2 cellular contexts compared by ENCODE assay signal in the genomic region with DNA sequence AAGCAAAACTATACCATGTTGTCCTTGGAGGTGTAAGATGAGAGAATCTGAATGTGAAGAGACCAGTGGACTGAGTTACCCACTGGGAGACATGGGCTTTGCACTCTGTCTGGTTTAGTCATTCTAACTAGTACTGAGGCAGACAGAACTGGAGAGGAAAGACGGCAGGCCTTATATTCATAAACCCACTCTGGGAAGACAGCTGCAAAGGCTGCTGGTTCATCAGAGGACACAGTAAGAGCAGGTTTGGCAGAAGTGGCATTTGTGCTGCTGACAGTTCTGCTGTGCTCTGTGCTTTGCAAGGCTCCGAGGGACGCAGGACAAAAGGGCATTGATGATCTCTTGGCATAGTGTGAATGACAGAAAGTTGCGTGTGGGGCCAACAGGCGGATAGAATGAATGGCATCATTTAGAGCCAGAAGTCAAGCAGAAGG.
TF ChIP-seq lines count a peak whose summit lies in the region.

No MANE protein-coding gene starts in this region.

TF ChIP-seq in H1, 55 proteins besides CTCF, POLR2A, EP300 and RAD21 (continued from another document):
- TF ChIP-seq MAFK (IDR thresholded peaks at IDR 0.05; ENCODE audit: low read depth, low read length): no peak
- TF ChIP-seq CHD2 (IDR thresholded peaks at IDR 0.05; ENCODE audit: low read length): no peak
- no peak for TF ChIP-seq HDAC2 (IDR thresholded peaks at IDR 0.05; ENCODE audit: borderline replicate concordance in 1 of 2, low read depth in 2 of 2, low read length in 2 of 2)
- no peak for TF ChIP-seq ASH2L (IDR thresholded peaks at IDR 0.05; ENCODE audit: low read length)

TF ChIP-seq in liver, 16 proteins besides CTCF, POLR2A, EP300 and RAD21:
- TF ChIP-seq, protein P1, sequence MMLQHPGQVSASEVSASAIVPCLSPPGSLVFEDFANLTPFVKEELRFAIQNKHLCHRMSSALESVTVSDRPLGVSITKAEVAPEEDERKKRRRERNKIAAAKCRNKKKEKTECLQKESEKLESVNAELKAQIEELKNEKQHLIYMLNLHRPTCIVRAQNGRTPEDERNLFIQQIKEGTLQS (IDR thresholded peaks at IDR 0.05): no peak
- no peak for TF ChIP-seq FOXA2 (IDR thresholded peaks at IDR 0.05)
- TF ChIP-seq GABPA (IDR thresholded peaks at IDR 0.05 in 1 of 2, conservative IDR thresholded peaks at IDR 0.05 in 1 of 2): no peak
- TF ChIP-seq JUND (IDR thresholded peaks at IDR 0.05): peak in 1 of 2 donors; percentile 29
- peak; percentile 68 to 81 for TF ChIP-seq HNF4A (conservative IDR thresholded peaks at IDR 0.05)
- TF ChIP-seq HNF4G (IDR thresholded peaks at IDR 0.05): no peak
- no peak for TF ChIP-seq EGR1 (IDR thresholded peaks at IDR 0.05; ENCODE audit: low read depth in 2 of 2)
- TF ChIP-seq, protein P2, sequence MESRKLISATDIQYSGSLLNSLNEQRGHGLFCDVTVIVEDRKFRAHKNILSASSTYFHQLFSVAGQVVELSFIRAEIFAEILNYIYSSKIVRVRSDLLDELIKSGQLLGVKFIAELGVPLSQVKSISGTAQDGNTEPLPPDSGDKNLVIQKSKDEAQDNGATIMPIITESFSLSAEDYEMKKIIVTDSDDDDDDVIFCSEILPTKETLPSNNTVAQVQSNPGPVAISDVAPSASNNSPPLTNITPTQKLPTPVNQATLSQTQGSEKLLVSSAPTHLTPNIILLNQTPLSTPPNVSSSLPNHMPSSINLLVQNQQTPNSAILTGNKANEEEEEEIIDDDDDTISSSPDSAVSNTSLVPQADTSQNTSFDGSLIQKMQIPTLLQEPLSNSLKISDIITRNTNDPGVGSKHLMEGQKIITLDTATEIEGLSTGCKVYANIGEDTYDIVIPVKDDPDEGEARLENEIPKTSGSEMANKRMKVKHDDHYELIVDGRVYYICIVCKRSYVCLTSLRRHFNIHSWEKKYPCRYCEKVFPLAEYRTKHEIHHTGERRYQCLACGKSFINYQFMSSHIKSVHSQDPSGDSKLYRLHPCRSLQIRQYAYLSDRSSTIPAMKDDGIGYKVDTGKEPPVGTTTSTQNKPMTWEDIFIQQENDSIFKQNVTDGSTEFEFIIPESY (IDR thresholded peaks at IDR 0.05): peak; percentile 15
- TF ChIP-seq FOXA1 (IDR thresholded peaks at IDR 0.05): no peak
- no peak for TF ChIP-seq TAF1 (conservative IDR thresholded peaks at IDR 0.05)
- peak; percentile 77 to 79 for TF ChIP-seq RXRA (IDR thresholded peaks at IDR 0.05)
- TF ChIP-seq YY1 (IDR thresholded peaks at IDR 0.05): peak; percentile 42
- peak; percentile 6 for TF ChIP-seq NR2F2 (IDR thresholded peaks at IDR 0.05)
- peak; percentile 56 for TF ChIP-seq SP1 (IDR thresholded peaks at IDR 0.05)
- TF ChIP-seq, protein P3, sequence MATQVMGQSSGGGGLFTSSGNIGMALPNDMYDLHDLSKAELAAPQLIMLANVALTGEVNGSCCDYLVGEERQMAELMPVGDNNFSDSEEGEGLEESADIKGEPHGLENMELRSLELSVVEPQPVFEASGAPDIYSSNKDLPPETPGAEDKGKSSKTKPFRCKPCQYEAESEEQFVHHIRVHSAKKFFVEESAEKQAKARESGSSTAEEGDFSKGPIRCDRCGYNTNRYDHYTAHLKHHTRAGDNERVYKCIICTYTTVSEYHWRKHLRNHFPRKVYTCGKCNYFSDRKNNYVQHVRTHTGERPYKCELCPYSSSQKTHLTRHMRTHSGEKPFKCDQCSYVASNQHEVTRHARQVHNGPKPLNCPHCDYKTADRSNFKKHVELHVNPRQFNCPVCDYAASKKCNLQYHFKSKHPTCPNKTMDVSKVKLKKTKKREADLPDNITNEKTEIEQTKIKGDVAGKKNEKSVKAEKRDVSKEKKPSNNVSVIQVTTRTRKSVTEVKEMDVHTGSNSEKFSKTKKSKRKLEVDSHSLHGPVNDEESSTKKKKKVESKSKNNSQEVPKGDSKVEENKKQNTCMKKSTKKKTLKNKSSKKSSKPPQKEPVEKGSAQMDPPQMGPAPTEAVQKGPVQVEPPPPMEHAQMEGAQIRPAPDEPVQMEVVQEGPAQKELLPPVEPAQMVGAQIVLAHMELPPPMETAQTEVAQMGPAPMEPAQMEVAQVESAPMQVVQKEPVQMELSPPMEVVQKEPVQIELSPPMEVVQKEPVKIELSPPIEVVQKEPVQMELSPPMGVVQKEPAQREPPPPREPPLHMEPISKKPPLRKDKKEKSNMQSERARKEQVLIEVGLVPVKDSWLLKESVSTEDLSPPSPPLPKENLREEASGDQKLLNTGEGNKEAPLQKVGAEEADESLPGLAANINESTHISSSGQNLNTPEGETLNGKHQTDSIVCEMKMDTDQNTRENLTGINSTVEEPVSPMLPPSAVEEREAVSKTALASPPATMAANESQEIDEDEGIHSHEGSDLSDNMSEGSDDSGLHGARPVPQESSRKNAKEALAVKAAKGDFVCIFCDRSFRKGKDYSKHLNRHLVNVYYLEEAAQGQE (IDR thresholded peaks at IDR 0.05): peak; percentile 34
- TF ChIP-seq, protein P4, sequence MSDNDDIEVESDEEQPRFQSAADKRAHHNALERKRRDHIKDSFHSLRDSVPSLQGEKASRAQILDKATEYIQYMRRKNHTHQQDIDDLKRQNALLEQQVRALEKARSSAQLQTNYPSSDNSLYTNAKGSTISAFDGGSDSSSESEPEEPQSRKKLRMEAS (IDR thresholded peaks at IDR 0.05): peak; percentile 43
